In the genomic region with DNA sequence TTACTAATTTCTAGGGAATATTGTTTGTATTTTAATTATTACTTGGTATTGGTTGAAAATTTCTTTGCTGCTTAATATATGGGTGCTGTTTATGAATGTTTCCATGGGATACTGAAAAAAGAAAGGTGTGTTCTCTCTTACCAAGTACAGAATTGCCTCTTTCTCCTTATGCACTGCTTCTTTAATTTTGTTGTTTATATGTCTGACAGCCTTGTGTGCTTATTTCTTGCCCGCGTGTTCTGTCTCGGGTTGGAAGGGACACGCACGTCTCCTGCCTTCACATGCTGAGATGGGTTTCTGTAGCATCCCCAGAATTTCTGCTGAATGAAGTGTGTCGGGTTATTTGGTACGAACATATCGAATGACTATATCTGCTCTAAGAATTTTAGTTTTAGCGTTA, we compare ENCODE assay signal across 13 cellular contexts. TPM values are rescaled to one million over a fixed set of nuclear protein-coding genes. Genes with fewer than 3 reads are reported as not detected.
DNase-seq lines count a peak whose midpoint lies in the region; ATAC-seq, FAIRE-seq and TF ChIP-seq lines count a peak whose summit lies in the region.
"Had no signal": no experiment of that assay in that cellular context is flagged by ENCODE, and none has a peak within 500 bp of the region (broad histone marks: within the 10 kb centered on the region; RNA-seq: fewer than 3 reads in every experiment).

No MANE protein-coding gene starts in this region.

- no peaks in the 10 kb centered on the region for H3K79me1 ChIP-seq in H9 (ENCODE audit: insufficient read depth, low read depth, low read length, poor library complexity, severe bottlenecking)

- H2BK5ac ChIP-seq in H9 (ENCODE audit: insufficient read length, low read length) = no peak overlapping the region

- H3K27ac ChIP-seq in GM12878 (ENCODE audit: control insufficient read depth, insufficient read depth) = peak overlapping the region; percentile 88; the same call in 1 of the 2 replicates
- no peak overlapping the region for H3K27ac ChIP-seq in H9 (ENCODE audit: insufficient read length, low read depth, low read length)
- H3K27ac ChIP-seq: testis had no signal

- H2AK5ac ChIP-seq in H9 (ENCODE audit: insufficient read length, low read length) = no peak overlapping the region

- H3K36me3 Mint-ChIP-seq in activated T-cell treated with anti-CD3 and anti-CD28 coated beads, Interleukin-2, amount 50 U/mL, for 24 hours (ENCODE audit: low read depth) = peaks cover 27% of the 10 kb centered on the region
- peaks cover 0 to 2% (median 0%) of the 10 kb centered on the region in 3 experiments; a peak in 1 of 7 replicates for H3K36me3 Mint-ChIP-seq in H9 (ENCODE audit: insufficient read depth in 1 of 3, low read depth in 3 of 3)

- no peak overlapping the region for H4K91ac ChIP-seq in H9 (ENCODE audit: insufficient read length, low read depth, low read length)

- CTCF ChIA-PET in GM12878 (lab: Yijun Ruan, JAX) = interaction anchor here (1.5 kb wide), 1 partner anchor 77 kb away, joined by 3 read pairs; no protein-coding TSS in a partner anchor

- no peak overlapping the region for H2BK20ac ChIP-seq in H9 (ENCODE audit: low read depth, low read length, poor library complexity, severe bottlenecking)

- TF ChIP-seq EP300 in GM12878 (IDR thresholded peaks at IDR 0.05; ENCODE audit: borderline replicate concordance in 1 of 2, control insufficient read depth in 1 of 2, low read depth in 2 of 2, low read length in 2 of 2) = no peak

- peak overlapping the region; percentile 94 for H3K4me2 ChIP-seq in Loucy (ENCODE audit: low read depth, low read length, poor library complexity, severe bottlenecking)
- H3K4me2 ChIP-seq in GM12878 (ENCODE audit: control insufficient read depth, insufficient read depth) = peak overlapping the region; percentile 94
- H3K4me2 ChIP-seq in skeletal muscle satellite cell (ENCODE audit: low read length) = peak overlapping the region; percentile 68
- no peak overlapping the region for H3K4me2 ChIP-seq in H9 (ENCODE audit: insufficient read depth, insufficient read length, low read length)

- no peak overlapping the region for H2BK12ac ChIP-seq in H9 (ENCODE audit: insufficient read length, low read depth, low read length)

- no peak overlapping the region for H3K18ac ChIP-seq in H9 (ENCODE audit: insufficient read length, low read depth, low read length)

- no peak overlapping the region for H4K8ac ChIP-seq in H9 (replicated peaks; ENCODE audit: insufficient read length, low read depth, low read length)

- FAIRE-seq in GM12878 (lab: Jason Lieb, UNC) = no peak
- no peak for FAIRE-seq in D721Med (lab: Jason Lieb, UNC)

- no peak for DNase-seq in activated T-cell treated with anti-CD3 and anti-CD28 coated beads, Interleukin-2, amount 50 U/mL, for 24 hours
- no peak for DNase-seq in activated T-cell treated with anti-CD3 and anti-CD28 coated beads, Interleukin-2, amount 50 U/mL, for 1 hour
- DNase-seq in GM12878 (ENCODE audit: low read depth, low spot score) (no peak), H9 (no peak), D721Med (ENCODE audit: insufficient read length, low spot score) (no peak)
- DNase-seq: DMS153, foreskin melanocyte, mesendoderm, NCI-H2107, testis had no signal

- no peak overlapping the region for H2BK15ac ChIP-seq in H9 (ENCODE audit: low read depth, low read length)

- in situ Hi-C loops in GM12878 (cut with MboI) = no loop called here

- peaks cover 12% of the 10 kb centered on the region for H4K20me1 ChIP-seq in Loucy (ENCODE audit: insufficient read depth, low read length, poor library complexity, severe bottlenecking)
- H4K20me1 ChIP-seq in GM12878 (ENCODE audit: control insufficient read depth, insufficient read depth) = no peaks in the 10 kb centered on the region
- no peaks in the 10 kb centered on the region for H4K20me1 ChIP-seq in H9 (ENCODE audit: control insufficient read depth, insufficient read depth, insufficient read length)

- H3K79me2 ChIP-seq in Loucy (ENCODE audit: insufficient read depth, low read length) (peaks cover 75% of the 10 kb centered on the region), GM12878 (ENCODE audit: control insufficient read depth, insufficient read depth, low read length) (peaks cover 76% of the 10 kb centered on the region), H9 (ENCODE audit: insufficient read depth, low read length) (no peaks in the 10 kb centered on the region)

- H3K4me1 ChIP-seq in Loucy (ENCODE audit: insufficient read depth, low read length, poor library complexity, severe bottlenecking) (peaks cover 32% of the 10 kb centered on the region), GM12878 (ENCODE audit: control insufficient read depth, insufficient read depth, low read length) (peaks cover 12% of the 10 kb centered on the region), skeletal muscle satellite cell (ENCODE audit: control insufficient read depth, insufficient read depth, low read length) (no peaks in the 10 kb centered on the region), H9 (ENCODE audit: insufficient read depth, low read length) (peaks cover 3% of the 10 kb centered on the region; the same call in 1 of the 2 replicates)
- H3K4me1 ChIP-seq: testis had no signal

- peaks cover 6% of the 10 kb centered on the region for H3K9me3 Mint-ChIP-seq in activated T-cell treated with anti-CD3 and anti-CD28 coated beads, Interleukin-2, amount 50 U/mL, for 24 hours
- H3K9me3 Mint-ChIP-seq in H9 = no peaks in the 10 kb centered on the region

- no peaks in the 10 kb centered on the region for H3K27me3 ChIP-seq in Loucy (ENCODE audit: insufficient read depth, low read length, poor library complexity, severe bottlenecking)
- H3K27me3 ChIP-seq in GM12878 (replicated peaks in 1 of 2; ENCODE audit: control insufficient read depth in 2 of 2, insufficient read depth in 2 of 2, low read length in 1 of 2) = no peaks in the 10 kb centered on the region
- no peaks in the 10 kb centered on the region for H3K27me3 ChIP-seq in skeletal muscle satellite cell (ENCODE audit: control insufficient read depth, insufficient read depth, low read length)
- no peaks in the 10 kb centered on the region for H3K27me3 ChIP-seq in H9 (ENCODE audit: insufficient read depth, low read length)
- H3K27me3 ChIP-seq: testis had no signal

- peaks cover 54% of the 10 kb centered on the region for H3K4me1 Mint-ChIP-seq in activated T-cell treated with anti-CD3 and anti-CD28 coated beads, Interleukin-2, amount 50 U/mL, for 24 hours (ENCODE audit: low read depth)
- H3K4me1 Mint-ChIP-seq in H9 = peaks cover 20 to 25% of the 10 kb centered on the region in 2 experiments

- no peak overlapping the region for H3T11ph ChIP-seq in H9 (ENCODE audit: low read length)

- H3K14ac ChIP-seq in H9 (ENCODE audit: insufficient read depth, low read length) = no peak overlapping the region

- H3K27me3 Mint-ChIP-seq in activated T-cell treated with anti-CD3 and anti-CD28 coated beads, Interleukin-2, amount 50 U/mL, for 24 hours = no peaks in the 10 kb centered on the region
- peaks cover 4% of the 10 kb centered on the region; the same call in 1 of the 2 replicates for H3K27me3 Mint-ChIP-seq in H9 (ENCODE audit: low read depth)

- TF ChIP-seq RAD21 in GM12878 (IDR thresholded peaks at IDR 0.05; ENCODE audit: insufficient read depth, low read depth, low read length) = no peak

- no peak overlapping the region for H3K56ac ChIP-seq in H9 (ENCODE audit: insufficient read length, low read depth, low read length)

- peaks cover 6% of the 10 kb centered on the region; the same call in 1 of the 2 replicates for H3F3A ChIP-seq in Loucy (ENCODE audit: low read depth)

- no peak overlapping the region for H3K4ac ChIP-seq in H9 (ENCODE audit: low read depth, low read length)

- H3K9ac ChIP-seq in Loucy (ENCODE audit: low read depth, low read length, poor library complexity, severe bottlenecking) = peak overlapping the region; percentile 76
- no peak overlapping the region; the same call in 1 of the 2 replicates for H3K9ac ChIP-seq in GM12878 (ENCODE audit: control insufficient read depth, insufficient read depth, low read length)
- no peak overlapping the region for H3K9ac ChIP-seq in skeletal muscle satellite cell (ENCODE audit: low read depth, low read length)
- H3K9ac ChIP-seq in H9 (ENCODE audit: extremely low read depth, insufficient read length, low read length) = no peak overlapping the region

- ATAC-seq in GM12878 = no peak
- no peak for ATAC-seq in HG03135 (IDR thresholded peaks at IDR 0.05; ENCODE audit: unreplicated experiment)

- H4K5ac ChIP-seq in H9 (ENCODE audit: insufficient read length, low read depth, low read length) = no peak overlapping the region

- SMC1A ChIA-PET in GM12878 (lab: Charles Lee; ENCODE audit: uncharacterized antibody, unreplicated experiment) = interaction anchor here (0.5 to 1.5 kb wide), 4 partner anchors 16 to 102 kb away, joined by 3 to 7 read pairs (median 4); no protein-coding TSS in a partner anchor

- no peak for TF ChIP-seq POLR2A in GM12878 (IDR thresholded peaks at IDR 0.05; ENCODE audit: low read depth, low read length)

- POLR2A ChIA-PET in GM12878 (lab: Charles Lee) = no interaction called here

- no peak overlapping the region for H3K23ac ChIP-seq in H9 (ENCODE audit: insufficient read length, low read depth, low read length)

- BruUV-seq in GM12878 (replicated peaks; lab: Mats Ljungman, UMichigan) = no TSS peak

- TF ChIP-seq CTCF in Loucy (conservative IDR thresholded peaks at IDR 0.05; ENCODE audit: low read length) = no peak
- TF ChIP-seq CTCF in GM12878 (IDR thresholded peaks at IDR 0.05 in 2 of 3, conservative IDR thresholded peaks at IDR 0.05 in 1 of 3; ENCODE audit: control insufficient read depth in 2 of 3, extremely low read depth in 1 of 3, insufficient read depth in 1 of 3, low read depth in 3 of 3, low read length in 3 of 3) = no peak
- TF ChIP-seq CTCF in H9 (conservative IDR thresholded peaks at IDR 0.05) = no peak
- TF ChIP-seq CTCF in D721Med (IDR thresholded peaks at IDR 0.05; ENCODE audit: insufficient read depth, missing control alignments) = no peak

- WGBS in GM12878 (ENCODE audit: insufficient coverage, insufficient replicate concordance, low lambda C conversion rate, missing lambda C conversion rate) = 80% methylated on average over 9 of the region's 9 CpGs
- no CpG with 5 or more reads among the region's 9 CpGs for WGBS in H9 (ENCODE audit: extremely low coverage, insufficient read length, low lambda C conversion rate)

- H3K4me3 ChIP-seq in Loucy (ENCODE audit: low read length, poor library complexity, severe bottlenecking) (peak overlapping the region; percentile 85), GM12878 (peak overlapping the region; percentile 73), skeletal muscle satellite cell (ENCODE audit: low read length) (no peak overlapping the region)
- H3K4me3 ChIP-seq: testis had no signal

- intact Hi-C loops in GM12878 (cut with micrococcal nuclease; ENCODE audit: unreplicated experiment) = no loop called here

- no peak overlapping the region for H2BK120ac ChIP-seq in H9 (ENCODE audit: low read depth, low read length, poor library complexity, severe bottlenecking)

- no peaks in the 10 kb centered on the region for H3K9me3 ChIP-seq in Loucy (ENCODE audit: insufficient read depth, low read depth, low read length)
- peaks cover 9% of the 10 kb centered on the region for H3K9me3 ChIP-seq in GM12878 (replicated peaks; ENCODE audit: control insufficient read depth, insufficient read depth, low read length)
- no peaks in the 10 kb centered on the region for H3K9me3 ChIP-seq in skeletal muscle satellite cell (replicated peaks; ENCODE audit: low read length)
- no peaks in the 10 kb centered on the region for H3K9me3 ChIP-seq in H9 (ENCODE audit: control insufficient read depth, low read depth, low read length)
- H3K9me3 ChIP-seq: testis had no signal

- H3K27ac Mint-ChIP-seq in activated T-cell treated with anti-CD3 and anti-CD28 coated beads, Interleukin-2, amount 50 U/mL, for 24 hours = no peak overlapping the region
- no peak overlapping the region for H3K27ac Mint-ChIP-seq in H9

- H2AFZ ChIP-seq in Loucy (ENCODE audit: low read length) (no peak overlapping the region), GM12878 (ENCODE audit: control insufficient read depth, low read depth, low read length) (no peak overlapping the region), H9 (ENCODE audit: low read length) (no peak overlapping the region)

- no peaks in the 10 kb centered on the region for H3K9me2 ChIP-seq in Loucy (replicated peaks; ENCODE audit: low read depth, low read length)

- H3K4me3 Mint-ChIP-seq in activated T-cell treated with anti-CD3 and anti-CD28 coated beads, Interleukin-2, amount 50 U/mL, for 24 hours = peak overlapping the region; percentile 73
- no peak overlapping the region for H3K4me3 Mint-ChIP-seq in H9

- H3K36me3 ChIP-seq in Loucy (ENCODE audit: insufficient read depth, low read length) (no peaks in the 10 kb centered on the region), GM12878 (ENCODE audit: control insufficient read depth in 2 of 2, insufficient read depth in 2 of 2, low read length in 1 of 2) (peaks cover 2 to 6% of the 10 kb centered on the region in 2 experiments; a peak in 3 of 4 replicates), skeletal muscle satellite cell (ENCODE audit: insufficient read depth, low read length) (no peaks in the 10 kb centered on the region)

- H3K23me2 ChIP-seq in H9 (ENCODE audit: insufficient read length, low read depth, low read length, poor library complexity, severe bottlenecking) = no peaks in the 10 kb centered on the region

- RAD21 ChIA-PET in GM12878 (lab: Charles Lee; ENCODE audit: unreplicated experiment) = no interaction called here

RNA-seq across cellular contexts. Expression of gene AGPAT3, which starts 51.1 kb away (rescaled TPM):
- total RNA-seq in GM12878 (2013; cell fraction: nucleolus; rRNA removed) = 212 and 233 TPM in 2 replicates
- total RNA-seq in GM12878 (2014; rRNA removed) (46.9 and 47.8 TPM in 2 replicates), GM12878 (2014; rRNA removed; fragmentation: Illumina TruSeq; extraction: Trizol) (26.1 and 28.2 TPM in 2 replicates), GM12878 (2021) (89.5 and 110 TPM in 2 replicates), H9 (2021) (13.0 TPM in 2 replicates)
- polyA plus RNA-seq in GM12878 (2011; ENCODE audit: low read depth) = 17.3 TPM
- polyA plus RNA-seq in GM12878 (2011; rRNA removed) (27.6 and 47.8 TPM in 2 replicates), GM12878 (2014; fragmentation: Illumina TruSeq; extraction: Trizol) (19.0 and 28.7 TPM in 2 replicates), GM12878 (2014; fragmentation: Nextera tagmentation; extraction: Ambion mirVana) (1 to 10 TPM; 1.2 to 3.7 TPM), GM12878 (2014; rRNA removed) (50.0 and 53.6 TPM in 2 replicates), GM12878 (2016; fragmentation: Nextera tagmentation; extraction: Ambion mirVana) (10 to 100 TPM; 17.5 to 33.0 TPM)
- polyA plus RNA-seq in GM12878 (2011; cell fraction: cytosol; rRNA removed) = 59.2 and 60.5 TPM in 2 replicates
- polyA plus RNA-seq in GM12878 (2011; cell fraction: nucleus; rRNA removed) = 80.2 and 83.8 TPM in 2 replicates
- 36.8 and 49.6 TPM in 2 replicates for polyA plus RNA-seq in GM12878 (2012)
- 62.2 and 76.5 TPM in 2 replicates for polyA minus RNA-seq in GM12878 (2011; rRNA and poly(A)+ RNA removed)
- 24.3 and 30.6 TPM in 2 replicates for polyA minus RNA-seq in GM12878 (2011; cell fraction: cytosol; rRNA and poly(A)+ RNA removed)
- 23.3 and 43.3 TPM in 2 replicates for polyA minus RNA-seq in GM12878 (2011; cell fraction: nucleus; rRNA and poly(A)+ RNA removed)
- total RNA-seq in skeletal muscle satellite cell (2012; rRNA removed) = 23.4 and 27.4 TPM in 2 replicates
